In the genomic region with DNA sequence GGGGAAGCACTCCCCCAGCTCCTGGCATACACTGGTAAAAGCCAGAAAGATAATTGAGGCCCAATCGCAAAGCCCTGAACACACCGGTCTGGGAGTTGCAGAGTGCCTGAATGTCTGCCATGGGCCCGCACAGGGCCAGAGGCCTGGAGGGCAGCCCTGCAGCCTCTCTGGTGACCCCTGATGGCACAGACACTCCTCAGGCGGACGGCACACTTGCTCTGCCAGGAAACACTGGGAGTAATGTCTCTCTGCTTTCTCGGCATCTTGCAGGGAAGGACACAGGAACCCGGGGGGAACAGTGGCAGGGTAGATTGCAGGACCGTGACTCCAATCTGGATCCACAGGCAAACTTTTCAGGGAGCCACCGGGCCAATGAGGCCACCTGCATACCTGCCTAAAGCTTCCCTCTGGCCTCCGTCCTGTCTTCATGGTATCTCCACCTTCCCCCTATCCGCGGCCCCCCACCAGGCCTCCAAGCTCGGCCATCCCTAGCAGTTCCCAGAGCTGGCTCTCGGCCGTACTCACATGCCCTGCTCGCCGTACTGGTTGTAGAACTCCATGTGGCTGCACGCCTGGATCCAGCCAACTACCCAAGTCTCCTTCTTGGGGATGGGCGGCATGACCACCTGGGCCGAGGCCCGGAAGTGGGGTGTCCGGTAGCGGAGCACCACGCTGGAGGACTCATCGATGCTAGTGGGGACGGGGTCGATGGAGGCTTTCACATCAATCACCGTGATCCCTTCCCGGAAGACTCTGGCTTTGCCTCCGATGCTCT, we compare ENCODE assay signal across 8 cellular contexts. TPM values are rescaled to one million over a fixed set of nuclear protein-coding genes. Genes with fewer than 3 reads are reported as not detected.
A peak's percentile ranks its signal among the peaks of the same experiment; 100 is the strongest.
DNase-seq lines count a peak whose midpoint lies in the region; ATAC-seq, FAIRE-seq and TF ChIP-seq lines count a peak whose summit lies in the region.

No MANE protein-coding gene starts in this region.

- peak; percentile 47 for ATAC-seq in sciatic nerve
- no peak for ATAC-seq in HG02885 (IDR thresholded peaks at IDR 0.05; ENCODE audit: poor library complexity, unreplicated experiment)
- no peak for ATAC-seq in GM21619 (IDR thresholded peaks at IDR 0.05; ENCODE audit: unreplicated experiment)

- no TSS peak for BruUV-seq in OCI-LY7 (replicated peaks; lab: Mats Ljungman, UMichigan)

- no peaks in the 10 kb centered on the region for H4K20me1 ChIP-seq in OCI-LY7 (ENCODE audit: insufficient read depth, low read length)

- H3K4me1 ChIP-seq in OCI-LY7 (ENCODE audit: insufficient read depth, low read length, poor library complexity, severe bottlenecking), result peaks cover 41% of the 10 kb centered on the region

- peaks cover 59% of the 10 kb centered on the region for H3K79me2 ChIP-seq in OCI-LY7 (ENCODE audit: insufficient read depth, low read depth, low read length)

- intact Hi-C loops in OCI-LY7 (cut with micrococcal nuclease; ENCODE audit: unreplicated experiment), result loop anchor here (1.0 to 10.0 kb wide), 5 partner anchors 19 to 462 kb away; no protein-coding TSS in a partner anchor
- intact Hi-C loops in sciatic nerve (cut with DNase I), result no loop called here

- H3K4me2 ChIP-seq in OCI-LY7 (ENCODE audit: low read length), result peak overlapping the region; percentile 74

- H3K36me3 ChIP-seq in OCI-LY7 (ENCODE audit: insufficient read depth, low read length), result peaks cover 21% of the 10 kb centered on the region

- peak; percentile 70 for TF ChIP-seq CTCF in OCI-LY7 (conservative IDR thresholded peaks at IDR 0.05; ENCODE audit: low read length)

- peak overlapping the region; percentile 90 for H3K4me3 ChIP-seq in OCI-LY7 (ENCODE audit: low read depth, low read length, poor library complexity, severe bottlenecking)

- CTCF ChIA-PET in OCI-LY7 (lab: Charles Lee; ENCODE audit: unreplicated experiment), result interaction anchor here (0.6 to 1.7 kb wide), 4 partner anchors 8 to 98 kb away, joined by 3 to 4 read pairs (median 4); no protein-coding TSS in a partner anchor

- DNase-seq in GM12892 (ENCODE audit: insufficient read length), result no peak
- DNase-seq in OCI-LY7 (ENCODE audit: low spot score), result peak; percentile 77
- DNase-seq in erythroblast (lab: John Stamatoyannopoulos, UW), result peak; percentile 78 to 80
- DNase-seq in sciatic nerve (ENCODE audit: low spot score), result no peak
- no peak for DNase-seq in NCI-H526 treated with DMSO at 0.1 percent for 48 hours (lab: John Stamatoyannopoulos, UW)
- no peak for DNase-seq in RCC 7860 (ENCODE audit: low spot score)

- peak overlapping the region; percentile 45; the same call in 1 of the 2 replicates for H2AFZ ChIP-seq in OCI-LY7 (ENCODE audit: low read length)

- H3K27ac ChIP-seq in OCI-LY7 (ENCODE audit: low read depth, low read length, poor library complexity, severe bottlenecking), result peak overlapping the region; percentile 76

- POLR2A ChIA-PET in OCI-LY7 (lab: Charles Lee), result interaction anchor here (0.8 to 7.9 kb wide), 5 partner anchors 11 to 97 kb away, joined by 3 to 132 read pairs (median 4); no protein-coding TSS in a partner anchor

- no peaks in the 10 kb centered on the region for H3K9me3 ChIP-seq in OCI-LY7 (ENCODE audit: low read length)

- no peak for TF ChIP-seq POLR2A in GM12892 (IDR thresholded peaks at IDR 0.05; ENCODE audit: low read depth, low read length)
- peak; percentile 24 for TF ChIP-seq POLR2A in erythroblast (IDR thresholded peaks at IDR 0.05; ENCODE audit: low read length)

- H3K9me2 ChIP-seq in OCI-LY7 (ENCODE audit: insufficient read depth, low read length), result no peaks in the 10 kb centered on the region

- peak; percentile 84 for FAIRE-seq in GM12892 (lab: Jason Lieb, UNC)
- FAIRE-seq in RCC 7860 (lab: Jason Lieb, UNC), result no peak

RNA-seq across cellular contexts. Expression of a gene that starts 0.8 kb away (rescaled TPM):
- 6.8 TPM for polyA plus RNA-seq in GM12892 (2012; ENCODE audit: missing spikeins)
- total RNA-seq in OCI-LY7 (2014; rRNA removed; shearing (Covaris generic)), result 17.8 and 25.0 TPM in 2 replicates
- 35.0 and 38.4 TPM in 2 replicates for total RNA-seq in OCI-LY7 (2022)
- total RNA-seq in sciatic nerve, result 4.2 TPM

RNA-seq across cellular contexts. Expression of a gene that starts 14.0 kb away (rescaled TPM):
- not detected for polyA plus RNA-seq in GM12892 (2012; ENCODE audit: missing spikeins)
- 0.16 and 0.46 TPM in 2 replicates for total RNA-seq in OCI-LY7 (2014; rRNA removed; shearing (Covaris generic))
- 0.11 and 0.28 TPM in 2 replicates for total RNA-seq in OCI-LY7 (2022)
- 8.6 TPM for total RNA-seq in sciatic nerve

Comparison
In these comparisons a context has a peak if more than half of its experiments do, and no peak if none do; other contexts are left out.
1. DNase-seq: peak in OCI-LY7 (single experiment) and erythroblast (2 of 2); none in GM12892 (single experiment), sciatic nerve (single experiment), NCI-H526 treated with DMSO at 0.1 percent for 48 hours (single experiment) and RCC 7860 (single experiment).